Comparison of ENCODE assay signal across 8 cellular contexts in the genomic region with DNA sequence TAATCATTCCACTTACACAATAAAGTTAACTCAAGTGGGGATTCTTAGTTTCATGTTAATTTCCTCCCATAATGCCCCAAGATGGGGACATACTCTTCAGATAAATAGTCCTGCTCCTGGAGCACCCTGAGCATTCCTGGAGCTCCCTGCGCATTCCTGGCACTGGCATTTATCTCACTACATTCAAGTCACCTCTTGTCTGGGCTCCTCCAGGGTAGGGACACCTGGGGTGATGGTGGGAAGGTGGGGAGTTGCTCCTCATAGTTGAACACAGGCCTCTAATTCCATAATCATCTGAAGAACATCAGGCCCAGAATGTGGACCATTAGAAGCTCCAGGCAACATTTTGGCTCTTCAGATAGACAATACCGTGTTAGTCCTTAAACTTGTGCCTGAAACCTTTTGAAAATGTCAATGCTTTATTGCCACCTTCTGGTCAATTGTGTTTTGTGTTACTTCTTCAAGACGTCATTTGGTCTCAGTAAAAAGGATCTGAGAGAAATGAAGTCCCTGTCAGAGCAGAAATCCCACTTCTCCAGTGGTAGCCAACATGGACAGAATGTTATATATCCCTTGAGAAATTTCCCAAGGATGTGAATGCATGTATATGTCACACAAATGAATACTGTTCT. TPM values are rescaled to one million over a fixed set of nuclear protein-coding genes. Genes with fewer than 3 reads are reported as not detected.
DNase-seq lines count a peak whose midpoint lies in the region; ATAC-seq and TF ChIP-seq lines count a peak whose summit lies in the region.

No MANE protein-coding gene starts in this region.

- no peak overlapping the region for H3K4me3 ChIP-seq in esophagus muscularis mucosa

- H3K27me3 Mint-ChIP-seq in WTC11 (ENCODE audit: low read depth), result no peaks in the 10 kb centered on the region
- H3K27me3 Mint-ChIP-seq in activated T-helper 17 cell treated with anti-CD3 and anti-CD28 coated beads, Interleukin-2, amount 50 U/mL, for 72 hours, result peaks cover 22% of the 10 kb centered on the region

- no peak for TF ChIP-seq EP300 in esophagus muscularis mucosa (IDR thresholded peaks at IDR 0.05)

- TF ChIP-seq POLR2A in esophagus muscularis mucosa (IDR thresholded peaks at IDR 0.05; ENCODE audit: low read depth), result no peak

- no peaks in the 10 kb centered on the region for H3K9me3 Mint-ChIP-seq in WTC11
- no peaks in the 10 kb centered on the region for H3K9me3 Mint-ChIP-seq in activated T-helper 17 cell treated with anti-CD3 and anti-CD28 coated beads, Interleukin-2, amount 50 U/mL, for 72 hours

- H3K36me3 ChIP-seq in esophagus muscularis mucosa, result no peaks in the 10 kb centered on the region

- TF ChIP-seq CTCF in WTC11 (IDR thresholded peaks at IDR 0.05), result no peak
- TF ChIP-seq CTCF in esophagus muscularis mucosa (IDR thresholded peaks at IDR 0.05), result peak in 1 of 3 experiments; percentile 5

- intact Hi-C loops in esophagus muscularis mucosa (cut with DNase I), result loop anchor here (10.0 kb wide), 1 partner anchor 151 kb away; no protein-coding TSS in a partner anchor

- no peaks in the 10 kb centered on the region for H3K36me3 Mint-ChIP-seq in WTC11
- H3K36me3 Mint-ChIP-seq in activated T-helper 17 cell treated with anti-CD3 and anti-CD28 coated beads, Interleukin-2, amount 50 U/mL, for 72 hours (ENCODE audit: low read depth), result no peaks in the 10 kb centered on the region

- no peak overlapping the region for H3K27ac ChIP-seq in esophagus muscularis mucosa (replicated peaks in 1 of 4)

- 39% methylated on average over 3 of the region's 3 CpGs for WGBS in esophagus muscularis mucosa

- no peaks in the 10 kb centered on the region for H3K9me3 ChIP-seq in esophagus muscularis mucosa

- H3K4me1 ChIP-seq in esophagus muscularis mucosa, result no peaks in the 10 kb centered on the region

- CTCF ChIA-PET in WTC11 (lab: Charles Lee), result interaction anchor here (0.6 to 1.5 kb wide), 7 partner anchors 61 to 241 kb away, joined by 3 to 24 read pairs (median 4); no protein-coding TSS in a partner anchor

- no peak overlapping the region for H3K4me3 Mint-ChIP-seq in WTC11
- no peak overlapping the region for H3K4me3 Mint-ChIP-seq in activated T-helper 17 cell treated with anti-CD3 and anti-CD28 coated beads, Interleukin-2, amount 50 U/mL, for 72 hours

- H3K4me1 Mint-ChIP-seq in WTC11, result peaks cover 4% of the 10 kb centered on the region
- no peaks in the 10 kb centered on the region for H3K4me1 Mint-ChIP-seq in activated T-helper 17 cell treated with anti-CD3 and anti-CD28 coated beads, Interleukin-2, amount 50 U/mL, for 72 hours

- peaks cover 0 to 6% (median 0%) of the 10 kb centered on the region in 4 donors for H3K27me3 ChIP-seq in esophagus muscularis mucosa

- DNase-seq in DMS153 (lab: John Stamatoyannopoulos, UW) (peak; percentile 0), KG1 (lab: John Stamatoyannopoulos, UW) (peak; percentile 25), WTC11 (ENCODE audit: low spot score) (no peak), kidney tubule cell (ENCODE audit: low spot score) (peak; percentile 58), NCI-H345 treated with DMSO at 0.1 percent for 48 hours (lab: John Stamatoyannopoulos, UW; ENCODE audit: unreplicated experiment) (no peak), esophagus muscularis mucosa (ENCODE audit: extremely low spot score) (no peak)

- H3K27ac Mint-ChIP-seq in WTC11, result no peak overlapping the region
- no peak overlapping the region for H3K27ac Mint-ChIP-seq in activated T-helper 17 cell treated with anti-CD3 and anti-CD28 coated beads, Interleukin-2, amount 50 U/mL, for 72 hours

- peak; percentile 59 for ATAC-seq in WTC11
- ATAC-seq in GM19455 (IDR thresholded peaks at IDR 0.05; ENCODE audit: unreplicated experiment), result no peak
- ATAC-seq in activated T-helper 17 cell treated with anti-CD3 and anti-CD28 coated beads, Interleukin-2, amount 50 U/mL, for 72 hours (replicated peaks), result no peak

- POLR2A ChIA-PET in WTC11 (lab: Charles Lee), result no interaction called here

TF ChIP-seq in WTC11, 78 proteins besides CTCF, POLR2A, EP300 and RAD21 (continues in another document):
- TF ChIP-seq FOXJ3 (CRISPR knock-in tag; IDR thresholded peaks at IDR 0.05; ENCODE audit: borderline replicate concordance) (no peak), HMGA2 (CRISPR knock-in tag; IDR thresholded peaks at IDR 0.05) (no peak), NFE2L1 (CRISPR knock-in tag; IDR thresholded peaks at IDR 0.05) (no peak), ZNF317 (CRISPR knock-in tag; IDR thresholded peaks at IDR 0.05; ENCODE audit: borderline replicate concordance, low read depth) (no peak), SOX15 (CRISPR knock-in tag; IDR thresholded peaks at IDR 0.05) (no peak), TP53 (CRISPR knock-in tag; IDR thresholded peaks at IDR 0.05) (no peak), FOXP1 (CRISPR knock-in tag; IDR thresholded peaks at IDR 0.05; ENCODE audit: borderline replicate concordance) (no peak), NR2C2 (CRISPR knock-in tag; IDR thresholded peaks at IDR 0.05) (no peak), RELA (CRISPR knock-in tag; IDR thresholded peaks at IDR 0.05; ENCODE audit: borderline replicate concordance) (no peak), ETV6 (CRISPR knock-in tag; IDR thresholded peaks at IDR 0.05) (no peak)
- TF ChIP-seq, protein P1, sequence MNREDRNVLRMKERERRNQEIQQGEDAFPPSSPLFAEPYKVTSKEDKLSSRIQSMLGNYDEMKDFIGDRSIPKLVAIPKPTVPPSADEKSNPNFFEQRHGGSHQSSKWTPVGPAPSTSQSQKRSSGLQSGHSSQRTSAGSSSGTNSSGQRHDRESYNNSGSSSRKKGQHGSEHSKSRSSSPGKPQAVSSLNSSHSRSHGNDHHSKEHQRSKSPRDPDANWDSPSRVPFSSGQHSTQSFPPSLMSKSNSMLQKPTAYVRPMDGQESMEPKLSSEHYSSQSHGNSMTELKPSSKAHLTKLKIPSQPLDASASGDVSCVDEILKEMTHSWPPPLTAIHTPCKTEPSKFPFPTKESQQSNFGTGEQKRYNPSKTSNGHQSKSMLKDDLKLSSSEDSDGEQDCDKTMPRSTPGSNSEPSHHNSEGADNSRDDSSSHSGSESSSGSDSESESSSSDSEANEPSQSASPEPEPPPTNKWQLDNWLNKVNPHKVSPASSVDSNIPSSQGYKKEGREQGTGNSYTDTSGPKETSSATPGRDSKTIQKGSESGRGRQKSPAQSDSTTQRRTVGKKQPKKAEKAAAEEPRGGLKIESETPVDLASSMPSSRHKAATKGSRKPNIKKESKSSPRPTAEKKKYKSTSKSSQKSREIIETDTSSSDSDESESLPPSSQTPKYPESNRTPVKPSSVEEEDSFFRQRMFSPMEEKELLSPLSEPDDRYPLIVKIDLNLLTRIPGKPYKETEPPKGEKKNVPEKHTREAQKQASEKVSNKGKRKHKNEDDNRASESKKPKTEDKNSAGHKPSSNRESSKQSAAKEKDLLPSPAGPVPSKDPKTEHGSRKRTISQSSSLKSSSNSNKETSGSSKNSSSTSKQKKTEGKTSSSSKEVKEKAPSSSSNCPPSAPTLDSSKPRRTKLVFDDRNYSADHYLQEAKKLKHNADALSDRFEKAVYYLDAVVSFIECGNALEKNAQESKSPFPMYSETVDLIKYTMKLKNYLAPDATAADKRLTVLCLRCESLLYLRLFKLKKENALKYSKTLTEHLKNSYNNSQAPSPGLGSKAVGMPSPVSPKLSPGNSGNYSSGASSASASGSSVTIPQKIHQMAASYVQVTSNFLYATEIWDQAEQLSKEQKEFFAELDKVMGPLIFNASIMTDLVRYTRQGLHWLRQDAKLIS (CRISPR knock-in tag; IDR thresholded peaks at IDR 0.05; ENCODE audit: borderline replicate concordance), result no peak
- TF ChIP-seq, protein P2, sequence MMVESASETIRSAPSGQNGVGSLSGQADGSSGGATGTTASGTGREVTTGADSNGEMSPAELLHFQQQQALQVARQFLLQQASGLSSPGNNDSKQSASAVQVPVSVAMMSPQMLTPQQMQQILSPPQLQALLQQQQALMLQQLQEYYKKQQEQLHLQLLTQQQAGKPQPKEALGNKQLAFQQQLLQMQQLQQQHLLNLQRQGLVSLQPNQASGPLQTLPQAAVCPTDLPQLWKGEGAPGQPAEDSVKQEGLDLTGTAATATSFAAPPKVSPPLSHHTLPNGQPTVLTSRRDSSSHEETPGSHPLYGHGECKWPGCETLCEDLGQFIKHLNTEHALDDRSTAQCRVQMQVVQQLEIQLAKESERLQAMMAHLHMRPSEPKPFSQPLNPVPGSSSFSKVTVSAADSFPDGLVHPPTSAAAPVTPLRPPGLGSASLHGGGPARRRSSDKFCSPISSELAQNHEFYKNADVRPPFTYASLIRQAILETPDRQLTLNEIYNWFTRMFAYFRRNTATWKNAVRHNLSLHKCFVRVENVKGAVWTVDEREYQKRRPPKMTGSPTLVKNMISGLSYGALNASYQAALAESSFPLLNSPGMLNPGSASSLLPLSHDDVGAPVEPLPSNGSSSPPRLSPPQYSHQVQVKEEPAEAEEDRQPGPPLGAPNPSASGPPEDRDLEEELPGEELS (CRISPR knock-in tag; IDR thresholded peaks at IDR 0.05), result no peak
- TF ChIP-seq, protein P3, sequence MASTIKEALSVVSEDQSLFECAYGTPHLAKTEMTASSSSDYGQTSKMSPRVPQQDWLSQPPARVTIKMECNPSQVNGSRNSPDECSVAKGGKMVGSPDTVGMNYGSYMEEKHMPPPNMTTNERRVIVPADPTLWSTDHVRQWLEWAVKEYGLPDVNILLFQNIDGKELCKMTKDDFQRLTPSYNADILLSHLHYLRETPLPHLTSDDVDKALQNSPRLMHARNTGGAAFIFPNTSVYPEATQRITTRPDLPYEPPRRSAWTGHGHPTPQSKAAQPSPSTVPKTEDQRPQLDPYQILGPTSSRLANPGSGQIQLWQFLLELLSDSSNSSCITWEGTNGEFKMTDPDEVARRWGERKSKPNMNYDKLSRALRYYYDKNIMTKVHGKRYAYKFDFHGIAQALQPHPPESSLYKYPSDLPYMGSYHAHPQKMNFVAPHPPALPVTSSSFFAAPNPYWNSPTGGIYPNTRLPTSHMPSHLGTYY (CRISPR knock-in tag; IDR thresholded peaks at IDR 0.05), result no peak
- TF ChIP-seq, protein P4, sequence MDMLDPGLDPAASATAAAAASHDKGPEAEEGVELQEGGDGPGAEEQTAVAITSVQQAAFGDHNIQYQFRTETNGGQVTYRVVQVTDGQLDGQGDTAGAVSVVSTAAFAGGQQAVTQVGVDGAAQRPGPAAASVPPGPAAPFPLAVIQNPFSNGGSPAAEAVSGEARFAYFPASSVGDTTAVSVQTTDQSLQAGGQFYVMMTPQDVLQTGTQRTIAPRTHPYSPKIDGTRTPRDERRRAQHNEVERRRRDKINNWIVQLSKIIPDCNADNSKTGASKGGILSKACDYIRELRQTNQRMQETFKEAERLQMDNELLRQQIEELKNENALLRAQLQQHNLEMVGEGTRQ (CRISPR knock-in tag; IDR thresholded peaks at IDR 0.05), result no peak

RNA-seq across cellular contexts. Expression of a gene that starts 14.2 kb away (rescaled TPM):
- 20.2 to 23.2 TPM (median 21.2 TPM) in 3 replicates for total RNA-seq in WTC11 (2021)
- total RNA-seq in esophagus muscularis mucosa, result 10 to 100 TPM; 16.4 to 25.0 (median 22.7) TPM
- total RNA-seq in activated T-helper 17 cell treated with anti-CD3 and anti-CD28 coated beads, Interleukin-2, amount 50 U/mL, for 72 hours, result 10 to 100 TPM; 24.4 to 25.4 TPM

Comparison
In these comparisons a context has a peak if more than half of its experiments do, and no peak if none do; other contexts are left out.
1. DNase-seq: peak in DMS153 (single experiment), KG1 (single experiment) and kidney tubule cell (single experiment); none in WTC11 (single experiment), NCI-H345 treated with DMSO at 0.1 percent for 48 hours (single experiment) and esophagus muscularis mucosa (single experiment).